Comparison of ENCODE assay signal across 17 cellular contexts in the genomic region with DNA sequence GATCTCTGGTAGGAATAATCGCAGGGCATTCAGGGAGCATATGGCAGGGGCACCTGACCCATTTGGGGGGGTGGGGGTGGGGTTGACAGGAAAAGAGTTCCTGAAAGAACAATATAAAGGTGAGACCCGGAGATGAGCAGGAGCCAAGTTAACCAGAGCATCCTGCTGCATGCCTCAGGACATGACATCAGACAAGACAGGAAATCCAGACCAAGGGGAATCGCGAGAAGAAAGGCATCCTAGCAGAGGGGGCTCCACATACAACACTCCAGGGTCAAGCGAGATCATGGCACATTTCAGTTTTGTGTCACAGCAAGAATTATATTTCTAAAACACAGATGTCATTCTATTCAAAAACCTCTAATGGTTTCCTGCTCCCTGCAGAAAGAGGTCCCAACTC.
DNase-seq lines count a peak whose midpoint lies in the region; ATAC-seq, FAIRE-seq and TF ChIP-seq lines count a peak whose summit lies in the region.
"Had no signal": no experiment of that assay in that cellular context is flagged by ENCODE, and none has a peak within 500 bp of the region (broad histone marks: within the 10 kb centered on the region; RNA-seq: fewer than 3 reads in every experiment).

No MANE protein-coding gene starts in this region.

- H3K4me2 ChIP-seq in endothelial cell of umbilical vein (ENCODE audit: insufficient read depth, low read length): no peak overlapping the region

- no peak overlapping the region for H3K9ac ChIP-seq in endothelial cell of umbilical vein (replicated peaks; ENCODE audit: extremely low read depth, insufficient read depth, low read length)
- H3K9ac ChIP-seq: GM23248 had no signal

- H2AFZ ChIP-seq in endothelial cell of umbilical vein (ENCODE audit: low read depth, low read length): no peak overlapping the region
- H2AFZ ChIP-seq: GM23248 had no signal

- H3K9me1 ChIP-seq in endothelial cell of umbilical vein (replicated peaks; ENCODE audit: control insufficient read depth, extremely low read depth, insufficient read depth, low read length): no peaks in the 10 kb centered on the region

- no peaks in the 10 kb centered on the region for H3K9me3 ChIP-seq in endothelial cell of umbilical vein (replicated peaks; ENCODE audit: control insufficient read depth, insufficient read depth, low read length)

- no TSS peak for BruUV-seq in endothelial cell of umbilical vein (replicated peaks; lab: Mats Ljungman, UMichigan)

- no peaks in the 10 kb centered on the region for H3K36me3 ChIP-seq in endothelial cell of umbilical vein (ENCODE audit: control insufficient read depth in 2 of 2, extremely low read depth in 1 of 2, insufficient read depth in 2 of 2, low read length in 2 of 2)

- intact Hi-C loops in endothelial cell of umbilical vein (cut with micrococcal nuclease): no loop called here

- H3K27me3 ChIP-seq in endothelial cell of umbilical vein (ENCODE audit: control insufficient read depth in 2 of 2, insufficient read depth in 2 of 2, low read length in 2 of 2): no peaks in the 10 kb centered on the region

- CTCF ChIA-PET in endothelial cell of umbilical vein (lab: Charles Lee): no interaction called here

- POLR2A ChIA-PET in endothelial cell of umbilical vein (lab: Charles Lee): no interaction called here

- no peak for TF ChIP-seq CTCF in endothelial cell of umbilical vein (IDR thresholded peaks at IDR 0.05; ENCODE audit: extremely low read depth in 1 of 2, insufficient read depth in 1 of 2, low read depth in 1 of 2, low read length in 2 of 2)

- ATAC-seq in HG03521 (IDR thresholded peaks at IDR 0.05; ENCODE audit: unreplicated experiment): no peak

- no peak overlapping the region for H3K4me3 ChIP-seq in endothelial cell of umbilical vein (replicated peaks in 1 of 3; ENCODE audit: insufficient read depth in 1 of 3, low read depth in 1 of 3, low read length in 3 of 3)
- H3K4me3 ChIP-seq: GM23248 had no signal

- peak; percentile 31 for FAIRE-seq in GM12891 (lab: Jason Lieb, UNC)
- peak; percentile 56 for FAIRE-seq in GM12892 (lab: Jason Lieb, UNC)
- FAIRE-seq in endothelial cell of umbilical vein (lab: Jason Lieb, UNC): no peak
- FAIRE-seq: H1 had no signal

- H3K4me1 ChIP-seq in endothelial cell of umbilical vein (ENCODE audit: control insufficient read depth, extremely low read depth, insufficient read depth, low read length): no peaks in the 10 kb centered on the region

- H4K20me1 ChIP-seq in endothelial cell of umbilical vein (replicated peaks; ENCODE audit: control insufficient read depth, extremely low read depth, insufficient read depth, low read length): no peaks in the 10 kb centered on the region

- no peak overlapping the region for H3K27ac ChIP-seq in endothelial cell of umbilical vein (ENCODE audit: insufficient read depth, low read depth, low read length)
- H3K27ac ChIP-seq: GM23248 had no signal

- TF ChIP-seq POLR2A in GM12891 (IDR thresholded peaks at IDR 0.05; ENCODE audit: low read depth, low read length) (no peak), GM12892 (IDR thresholded peaks at IDR 0.05; ENCODE audit: low read depth, low read length) (no peak), endothelial cell of umbilical vein (IDR thresholded peaks at IDR 0.05; ENCODE audit: low read depth, low read length) (no peak)

- DNase-seq in GM12891 (ENCODE audit: insufficient read length, low spot score) (no peak), GM12892 (ENCODE audit: insufficient read length) (no peak), endothelial cell of umbilical vein (ENCODE audit: low read depth, low spot score) (no peak), LoVo (ENCODE audit: low spot score) (no peak), NCI-H1694 treated with DMSO at 0.1 percent for 48 hours (lab: John Stamatoyannopoulos, UW) (no peak)
- DNase-seq: C1 segment of cervical spinal cord; Calu3; CD4-positive, alpha-beta memory T cell; COR-L47; DMS53; DMS79 treated with DMSO at 0.1 percent for 48 hours; GF-D8; GM23248; H7; HCEC 1CT had no signal

- dilution Hi-C loops in endothelial cell of umbilical vein (cut with MboI; ENCODE audit: extremely low pct_ligation_motif_present, low sequenced_read_pairs): no loop called here

- H3K79me2 ChIP-seq in endothelial cell of umbilical vein (ENCODE audit: control insufficient read depth, insufficient read depth, low read length): no peaks in the 10 kb centered on the region

TF ChIP-seq in GM12891, 5 proteins besides CTCF, POLR2A, EP300 and RAD21:
- no peak for TF ChIP-seq POLR2AphosphoS5 (IDR thresholded peaks at IDR 0.05; ENCODE audit: low read depth, low read length)
- no peak for TF ChIP-seq PAX5 (IDR thresholded peaks at IDR 0.05; ENCODE audit: insufficient read depth, low read length, severe bottlenecking)
- no peak for TF ChIP-seq POU2F2 (IDR thresholded peaks at IDR 0.05; ENCODE audit: low read depth, low read length)
- no peak for TF ChIP-seq TAF1 (IDR thresholded peaks at IDR 0.05; ENCODE audit: low read depth, low read length)
- TF ChIP-seq SPI1 (IDR thresholded peaks at IDR 0.05; ENCODE audit: low read depth, low read length): no peak

TF ChIP-seq in endothelial cell of umbilical vein, 7 proteins besides CTCF, POLR2A, EP300 and RAD21:
- TF ChIP-seq, protein P1, sequence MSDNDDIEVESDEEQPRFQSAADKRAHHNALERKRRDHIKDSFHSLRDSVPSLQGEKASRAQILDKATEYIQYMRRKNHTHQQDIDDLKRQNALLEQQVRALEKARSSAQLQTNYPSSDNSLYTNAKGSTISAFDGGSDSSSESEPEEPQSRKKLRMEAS (IDR thresholded peaks at IDR 0.05; ENCODE audit: insufficient read depth, insufficient read length): no peak
- TF ChIP-seq EZH2 (IDR thresholded peaks at IDR 0.05; ENCODE audit: borderline replicate concordance, low read depth, low read length, severe bottlenecking): no peak
- TF ChIP-seq GATA2 (IDR thresholded peaks at IDR 0.05; ENCODE audit: insufficient read depth, insufficient read length, low read depth, low read length): peak; percentile 18
